1 cellular context compared by ENCODE assay signal in genomic region chr1:229507502-229507901, GRCh38.
TF ChIP-seq lines count a peak whose summit lies in the region.

No MANE protein-coding gene starts in this region.

TF ChIP-seq in GM23338, 12 proteins besides CTCF, POLR2A, EP300 and RAD21:
- no peak for TF ChIP-seq EZH2phosphoT487 (IDR thresholded peaks at IDR 0.05; ENCODE audit: unreplicated experiment)
- TF ChIP-seq ZNF331 (CRISPR knock-in tag; IDR thresholded peaks at IDR 0.05; ENCODE audit: low read depth), result no peak
- TF ChIP-seq EZH2 (IDR thresholded peaks at IDR 0.05; ENCODE audit: low read depth, unreplicated experiment), result no peak
- TF ChIP-seq STAT1 (IDR thresholded peaks at IDR 0.05; ENCODE audit: unreplicated experiment), result no peak
- TF ChIP-seq NANOG (IDR thresholded peaks at IDR 0.05; ENCODE audit: borderline replicate concordance), result no peak
- TF ChIP-seq CREB1 (CRISPR knock-in tag; IDR thresholded peaks at IDR 0.05; ENCODE audit: low read depth), result no peak
- TF ChIP-seq POLR2AphosphoS5 (IDR thresholded peaks at IDR 0.05; ENCODE audit: low read depth), result no peak
- TF ChIP-seq ZNF462 (CRISPR knock-in tag; IDR thresholded peaks at IDR 0.05), result no peak
- TF ChIP-seq, protein P1, sequence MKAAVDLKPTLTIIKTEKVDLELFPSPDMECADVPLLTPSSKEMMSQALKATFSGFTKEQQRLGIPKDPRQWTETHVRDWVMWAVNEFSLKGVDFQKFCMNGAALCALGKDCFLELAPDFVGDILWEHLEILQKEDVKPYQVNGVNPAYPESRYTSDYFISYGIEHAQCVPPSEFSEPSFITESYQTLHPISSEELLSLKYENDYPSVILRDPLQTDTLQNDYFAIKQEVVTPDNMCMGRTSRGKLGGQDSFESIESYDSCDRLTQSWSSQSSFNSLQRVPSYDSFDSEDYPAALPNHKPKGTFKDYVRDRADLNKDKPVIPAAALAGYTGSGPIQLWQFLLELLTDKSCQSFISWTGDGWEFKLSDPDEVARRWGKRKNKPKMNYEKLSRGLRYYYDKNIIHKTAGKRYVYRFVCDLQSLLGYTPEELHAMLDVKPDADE (IDR thresholded peaks at IDR 0.05), result no peak
- no peak for TF ChIP-seq JUNB (IDR thresholded peaks at IDR 0.05; ENCODE audit: unreplicated experiment)
- no peak for TF ChIP-seq REST (IDR thresholded peaks at IDR 0.05; ENCODE audit: unreplicated experiment)
- TF ChIP-seq ZNF114 (CRISPR knock-in tag; IDR thresholded peaks at IDR 0.05), result no peak
